In genomic region chr15:49624046-49624445, GRCh38 we compare ENCODE assay signal across 14 cellular contexts. TPM values are rescaled to one million over a fixed set of nuclear protein-coding genes. Genes with fewer than 3 reads are reported as not detected.
DNase-seq lines count a peak whose midpoint lies in the region; ATAC-seq and TF ChIP-seq lines count a peak whose summit lies in the region.
"Had no signal": no experiment of that assay in that cellular context is flagged by ENCODE, and none has a peak within 500 bp of the region (broad histone marks: within the 10 kb centered on the region; RNA-seq: fewer than 3 reads in every experiment).

No MANE protein-coding gene starts in this region.

- no peaks in the 10 kb centered on the region for H3K27me3 Mint-ChIP-seq in activated CD8-positive, alpha-beta T cell treated with anti-CD3 and anti-CD28 coated beads, Interleukin-2, amount 10 ng/mL, durations not matched to agents 7 days and 5 days (ENCODE audit: low read depth)
- H3K27me3 Mint-ChIP-seq in activated CD8-positive, alpha-beta T cell treated with anti-CD3 and anti-CD28 coated beads for 36 hours, result no peaks in the 10 kb centered on the region
- H3K27me3 Mint-ChIP-seq: memory B cell had no signal

- no peak overlapping the region for H2AFZ ChIP-seq in smooth muscle cell (ENCODE audit: low read depth)

- H3K27ac ChIP-seq in smooth muscle cell (ENCODE audit: low read depth) (peak overlapping the region; percentile 98), tibial nerve (peak overlapping the region in 2 of 4 donors; percentile 34 to 95)

- peak overlapping the region; percentile 81 for H3K9ac ChIP-seq in smooth muscle cell (ENCODE audit: low read depth)

- peak overlapping the region; percentile 51 for H3K4me3 Mint-ChIP-seq in activated CD8-positive, alpha-beta T cell treated with anti-CD3 and anti-CD28 coated beads, Interleukin-2, amount 10 ng/mL, durations not matched to agents 7 days and 5 days
- no peak overlapping the region for H3K4me3 Mint-ChIP-seq in activated CD8-positive, alpha-beta T cell treated with anti-CD3 and anti-CD28 coated beads for 36 hours
- H3K4me3 Mint-ChIP-seq: memory B cell, WTC11 had no signal

- WGBS in smooth muscle cell (ENCODE audit: low lambda C conversion rate), result 4% methylated on average over 2 of the region's 2 CpGs
- 18 to 27% methylated on average over 2 of the region's 2 CpGs for WGBS in tibial nerve, 2 donors

- no peak for DNase-seq in activated CD8-positive, alpha-beta T cell treated with anti-CD3 and anti-CD28 coated beads, Interleukin-2, amount 10 ng/mL, durations not matched to agents 7 days and 5 days
- DNase-seq in activated CD8-positive, alpha-beta T cell treated with anti-CD3 and anti-CD28 coated beads for 36 hours, result no peak
- DNase-seq in RPMI7951 (ENCODE audit: low read depth), result peak; percentile 95
- DNase-seq in epidermal melanocyte (ENCODE audit: insufficient read length, low spot score), result peak; percentile 77
- DNase-seq in smooth muscle cell (lab: John Stamatoyannopoulos, UW; ENCODE audit: unreplicated experiment), result no peak
- DNase-seq in tibial nerve (ENCODE audit: low spot score in 2 of 2), result no peak
- no peak for DNase-seq in MG63
- DNase-seq: dermis blood vessel endothelial cell, nucleus accumbens had no signal

- H3K79me2 ChIP-seq in smooth muscle cell (ENCODE audit: low read depth), result peaks cover 57% of the 10 kb centered on the region

- TF ChIP-seq EP300 in tibial nerve (IDR thresholded peaks at IDR 0.05), result no peak

- CTCF ChIA-PET in activated CD8-positive, alpha-beta T cell treated with anti-CD3 and anti-CD28 coated beads, Interleukin-2, amount 10 ng/mL, durations not matched to agents 7 days and 5 days (lab: Charles Lee), result no interaction called here
- CTCF ChIA-PET in activated CD8-positive, alpha-beta T cell treated with anti-CD3 and anti-CD28 coated beads for 36 hours (lab: Charles Lee), result no interaction called here

- H3K4me3 ChIP-seq in smooth muscle cell, result peak overlapping the region; percentile 16
- no peak overlapping the region for H3K4me3 ChIP-seq in tibial nerve
- no peak overlapping the region for H3K4me3 ChIP-seq in MG63
- H3K4me3 ChIP-seq: skin epidermis had no signal

- no peak for ATAC-seq in activated CD8-positive, alpha-beta T cell treated with anti-CD3 and anti-CD28 coated beads, Interleukin-2, amount 10 ng/mL, durations not matched to agents 7 days and 5 days
- ATAC-seq in activated CD8-positive, alpha-beta T cell treated with anti-CD3 and anti-CD28 coated beads for 36 hours, result no peak
- no peak for ATAC-seq in GM18870 (IDR thresholded peaks at IDR 0.05; ENCODE audit: unreplicated experiment)
- ATAC-seq: WTC11 had no signal

- intact Hi-C loops in activated CD8-positive, alpha-beta T cell treated with anti-CD3 and anti-CD28 coated beads for 36 hours (cut with micrococcal nuclease), result no loop called here

- H3K9me3 ChIP-seq in smooth muscle cell (replicated peaks; ENCODE audit: low read depth) (no peaks in the 10 kb centered on the region), tibial nerve (peaks cover 0 to 16% (median 0%) of the 10 kb centered on the region in 4 donors), MG63 (peaks cover 43% of the 10 kb centered on the region)

- POLR2A ChIA-PET in activated CD8-positive, alpha-beta T cell treated with anti-CD3 and anti-CD28 coated beads, Interleukin-2, amount 10 ng/mL, durations not matched to agents 7 days and 5 days (lab: Charles Lee), result no interaction called here
- POLR2A ChIA-PET in activated CD8-positive, alpha-beta T cell treated with anti-CD3 and anti-CD28 coated beads for 36 hours (lab: Charles Lee), result no interaction called here

- H3K36me3 Mint-ChIP-seq in activated CD8-positive, alpha-beta T cell treated with anti-CD3 and anti-CD28 coated beads, Interleukin-2, amount 10 ng/mL, durations not matched to agents 7 days and 5 days (ENCODE audit: low read depth), result peaks cover 29% of the 10 kb centered on the region
- H3K36me3 Mint-ChIP-seq in activated CD8-positive, alpha-beta T cell treated with anti-CD3 and anti-CD28 coated beads for 36 hours (ENCODE audit: low read depth), result peaks cover 24% of the 10 kb centered on the region

- no peak for TF ChIP-seq CTCF in activated CD8-positive, alpha-beta T cell treated with anti-CD3 and anti-CD28 coated beads for 36 hours (IDR thresholded peaks at IDR 0.05)
- TF ChIP-seq CTCF in smooth muscle cell (IDR thresholded peaks at IDR 0.05; ENCODE audit: borderline replicate concordance, insufficient read depth, poor library complexity, severe bottlenecking), result no peak
- no peak for TF ChIP-seq CTCF in tibial nerve (IDR thresholded peaks at IDR 0.05)

- no peaks in the 10 kb centered on the region for H4K20me1 ChIP-seq in smooth muscle cell (ENCODE audit: low read depth)

- peaks cover 13% of the 10 kb centered on the region for H3K9me3 Mint-ChIP-seq in activated CD8-positive, alpha-beta T cell treated with anti-CD3 and anti-CD28 coated beads, Interleukin-2, amount 10 ng/mL, durations not matched to agents 7 days and 5 days (ENCODE audit: insufficient read depth)
- peaks cover 7% of the 10 kb centered on the region for H3K9me3 Mint-ChIP-seq in activated CD8-positive, alpha-beta T cell treated with anti-CD3 and anti-CD28 coated beads for 36 hours

- TF ChIP-seq POLR2A in tibial nerve (IDR thresholded peaks at IDR 0.05), result no peak

- H3K4me2 ChIP-seq in smooth muscle cell, result peak overlapping the region; percentile 99

- peaks cover 63% of the 10 kb centered on the region for H3K4me1 ChIP-seq in smooth muscle cell (ENCODE audit: low read depth)
- H3K4me1 ChIP-seq in tibial nerve, result peaks cover 0 to 47% (median 13%) of the 10 kb centered on the region in 4 donors

- no peaks in the 10 kb centered on the region for H3K27me3 ChIP-seq in smooth muscle cell (ENCODE audit: low read depth)
- no peaks in the 10 kb centered on the region for H3K27me3 ChIP-seq in tibial nerve
- H3K27me3 ChIP-seq in MG63, result no peaks in the 10 kb centered on the region

- H3K36me3 ChIP-seq in smooth muscle cell (ENCODE audit: low read depth) (no peaks in the 10 kb centered on the region), tibial nerve (peaks cover 0 to 30% (median 0%) of the 10 kb centered on the region in 3 donors), MG63 (peaks cover 62% of the 10 kb centered on the region)

- peaks cover 28% of the 10 kb centered on the region for H3F3A ChIP-seq in smooth muscle cell (ENCODE audit: low read depth)

- H3K27ac Mint-ChIP-seq in activated CD8-positive, alpha-beta T cell treated with anti-CD3 and anti-CD28 coated beads, Interleukin-2, amount 10 ng/mL, durations not matched to agents 7 days and 5 days, result peak overlapping the region; percentile 49
- no peak overlapping the region for H3K27ac Mint-ChIP-seq in activated CD8-positive, alpha-beta T cell treated with anti-CD3 and anti-CD28 coated beads for 36 hours
- H3K27ac Mint-ChIP-seq: memory B cell, WTC11 had no signal

- H3K4me1 Mint-ChIP-seq in activated CD8-positive, alpha-beta T cell treated with anti-CD3 and anti-CD28 coated beads, Interleukin-2, amount 10 ng/mL, durations not matched to agents 7 days and 5 days (ENCODE audit: low read depth), result peaks cover 41% of the 10 kb centered on the region
- peaks cover 38% of the 10 kb centered on the region for H3K4me1 Mint-ChIP-seq in activated CD8-positive, alpha-beta T cell treated with anti-CD3 and anti-CD28 coated beads for 36 hours (ENCODE audit: low read depth)

RNA-seq across cellular contexts. Expression of gene DTWD1, which starts 3.2 kb away (rescaled TPM):
- total RNA-seq in activated CD8-positive, alpha-beta T cell treated with anti-CD3 and anti-CD28 coated beads, Interleukin-2, amount 10 ng/mL, durations not matched to agents 7 days and 5 days, result 10 to 100 TPM; 16.1 to 18.0 TPM
- 10 to 100 TPM; 21.4 to 21.9 TPM for total RNA-seq in activated CD8-positive, alpha-beta T cell treated with anti-CD3 and anti-CD28 coated beads for 36 hours
- total RNA-seq in RPMI7951 (2014; rRNA removed; shearing (Covaris generic)), result 58.5 and 60.3 TPM in 2 replicates
- total RNA-seq in smooth muscle cell (99.3 and 127 TPM in 2 replicates), tibial nerve (10 to 100 TPM; 16.1 to 42.9 (median 18.3) TPM)
- 64.1 and 65.4 TPM in 2 replicates for polyA plus RNA-seq in smooth muscle cell
- 29.3 and 36.2 TPM in 2 replicates for total RNA-seq in MG63 (2014; rRNA removed; shearing (Covaris generic); ENCODE audit: low replicate concordance)

RNA-seq across cellular contexts. Expression of gene FAM227B, which starts 3.4 kb away (rescaled TPM):
- total RNA-seq in activated CD8-positive, alpha-beta T cell treated with anti-CD3 and anti-CD28 coated beads, Interleukin-2, amount 10 ng/mL, durations not matched to agents 7 days and 5 days, result 1 to 10 TPM; 3.2 to 3.7 TPM
- 1 to 10 TPM; 6.0 to 6.1 TPM for total RNA-seq in activated CD8-positive, alpha-beta T cell treated with anti-CD3 and anti-CD28 coated beads for 36 hours
- total RNA-seq in RPMI7951 (2014; rRNA removed; shearing (Covaris generic)), result 6.4 and 7.7 TPM in 2 replicates
- 7.5 and 18.2 TPM in 2 replicates for total RNA-seq in smooth muscle cell
- polyA plus RNA-seq in smooth muscle cell, result 7.4 and 9.7 TPM in 2 replicates
- 10 to 100 TPM in 1 of 4 donors, 1 to 10 TPM in 3; 2.1 to 14.2 (median 7.7) TPM for total RNA-seq in tibial nerve
- 0.44 and 2.8 TPM in 2 replicates for total RNA-seq in MG63 (2014; rRNA removed; shearing (Covaris generic); ENCODE audit: low replicate concordance)
- total RNA-seq: HT-29 had no signal

Comparison
In these comparisons a context has a peak if more than half of its experiments do, and no peak if none do; other contexts are left out.
1. DNase-seq: peak in RPMI7951 (single experiment) and epidermal melanocyte (single experiment); none in activated CD8-positive, alpha-beta T cell treated with anti-CD3 and anti-CD28 coated beads, Interleukin-2, amount 10 ng/mL, durations not matched to agents 7 days and 5 days (single experiment), activated CD8-positive, alpha-beta T cell treated with anti-CD3 and anti-CD28 coated beads for 36 hours (single experiment), smooth muscle cell (single experiment), tibial nerve (0 of 2) and MG63 (single experiment).